8 cellular contexts compared by ENCODE assay signal in the genomic region with DNA sequence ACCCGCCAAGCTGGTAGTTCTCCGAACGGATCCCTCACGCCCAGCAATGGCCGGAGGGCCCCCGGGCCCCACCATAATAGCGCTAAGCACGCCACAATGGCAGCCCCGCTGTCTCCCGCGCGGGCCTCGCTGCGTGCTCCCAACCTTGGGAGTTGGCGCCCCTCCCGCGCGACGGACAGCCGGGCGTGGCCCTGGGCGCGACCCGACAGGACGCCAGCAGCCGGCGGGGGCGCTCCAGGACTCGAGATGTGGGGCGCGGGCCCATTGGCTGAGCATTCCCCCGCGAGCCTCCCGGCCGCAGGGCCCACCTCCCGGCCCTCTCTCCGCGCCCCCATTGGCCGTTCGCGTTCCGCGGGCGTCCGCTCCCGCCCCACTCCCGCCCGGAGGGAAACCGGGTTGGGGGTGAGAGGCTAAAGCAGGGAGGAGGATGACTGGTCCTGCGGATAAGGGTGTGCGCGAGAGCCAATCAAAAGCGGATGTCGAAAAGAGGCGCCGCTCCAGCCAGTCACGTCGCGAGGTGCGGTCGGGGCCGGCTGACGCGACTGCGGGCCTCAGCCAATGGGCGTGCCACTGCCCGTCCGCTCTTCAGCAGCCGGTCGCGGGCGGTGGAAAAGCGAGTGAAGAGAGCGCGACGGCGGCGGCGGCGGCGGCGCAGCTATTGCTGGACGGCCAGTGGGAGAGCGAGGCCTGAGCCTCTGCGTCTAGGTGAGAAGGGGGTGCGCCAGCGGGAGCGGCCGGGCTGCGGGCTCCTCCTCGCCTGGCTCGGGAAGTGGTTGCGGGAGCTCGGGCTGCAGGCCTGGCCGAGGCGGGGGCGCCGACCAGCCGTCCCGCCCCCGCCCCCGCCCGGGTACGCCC. TPM values are rescaled to one million over a fixed set of nuclear protein-coding genes. Genes with fewer than 3 reads are reported as not detected.
DNase-seq lines count a peak whose midpoint lies in the region; TF ChIP-seq lines count a peak whose summit lies in the region.

A gene with protein sequence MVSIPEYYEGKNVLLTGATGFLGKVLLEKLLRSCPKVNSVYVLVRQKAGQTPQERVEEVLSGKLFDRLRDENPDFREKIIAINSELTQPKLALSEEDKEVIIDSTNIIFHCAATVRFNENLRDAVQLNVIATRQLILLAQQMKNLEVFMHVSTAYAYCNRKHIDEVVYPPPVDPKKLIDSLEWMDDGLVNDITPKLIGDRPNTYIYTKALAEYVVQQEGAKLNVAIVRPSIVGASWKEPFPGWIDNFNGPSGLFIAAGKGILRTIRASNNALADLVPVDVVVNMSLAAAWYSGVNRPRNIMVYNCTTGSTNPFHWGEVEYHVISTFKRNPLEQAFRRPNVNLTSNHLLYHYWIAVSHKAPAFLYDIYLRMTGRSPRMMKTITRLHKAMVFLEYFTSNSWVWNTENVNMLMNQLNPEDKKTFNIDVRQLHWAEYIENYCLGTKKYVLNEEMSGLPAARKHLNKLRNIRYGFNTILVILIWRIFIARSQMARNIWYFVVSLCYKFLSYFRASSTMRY (plus strand): TSS at position 567 of the 855 bp plus-strand sequence. CDS start 26,098 bp downstream, outside the sequence.

- H2BK120ac ChIP-seq in H9 (ENCODE audit: low read depth, low read length, poor library complexity, severe bottlenecking): no peak within 1 kb of the TSS

- H4K91ac ChIP-seq in H9 (ENCODE audit: insufficient read length, low read depth, low read length): no peak within 1 kb of the TSS

- TF ChIP-seq EP300 in neural cell (conservative IDR thresholded peaks at IDR 0.05; ENCODE audit: poor library complexity, severe bottlenecking) (no peak), stomach (IDR thresholded peaks at IDR 0.05) (no peak)

- H3K36me3 ChIP-seq in MG63 (no peaks in the 10 kb centered on the region; the same call in 1 of the 2 replicates), neural cell (ENCODE audit: insufficient read depth, low read length) (no peaks in the 10 kb centered on the region), stomach (no peaks in the 10 kb centered on the region)

- no peak within 1 kb of the TSS for H3K56ac ChIP-seq in H9 (ENCODE audit: insufficient read length, low read depth, low read length)

- H3K9me3 Mint-ChIP-seq in H9: no peaks in the 10 kb centered on the region

- H2AFZ ChIP-seq in H9 (ENCODE audit: low read length) (peak within 1 kb of the TSS; percentile 74), neural cell (ENCODE audit: low read depth, low read length) (peak within 1 kb of the TSS; percentile 56)

- H3K27me3 ChIP-seq in H9 (ENCODE audit: insufficient read depth, low read length) (no peaks in the 10 kb centered on the region), MG63 (no peaks in the 10 kb centered on the region), neural cell (ENCODE audit: insufficient read depth, low read depth, low read length) (no peaks in the 10 kb centered on the region), stomach (no peaks in the 10 kb centered on the region)

- no peak within 1 kb of the TSS for H2BK12ac ChIP-seq in H9 (ENCODE audit: insufficient read length, low read depth, low read length)

- peak; percentile 48 for TF ChIP-seq RAD21 in neural cell (conservative IDR thresholded peaks at IDR 0.05)

- H3F3A ChIP-seq in neural cell (ENCODE audit: insufficient read depth, low read length, poor library complexity, severe bottlenecking): no peaks in the 10 kb centered on the region

- intact Hi-C loops in stomach (cut with DNase I; ENCODE audit: low total_unique reads): no loop called here

- H3K9me2 ChIP-seq in neural cell (ENCODE audit: insufficient read depth, low read length): no peaks in the 10 kb centered on the region

- H4K8ac ChIP-seq in H9 (replicated peaks; ENCODE audit: insufficient read length, low read depth, low read length): no peak within 1 kb of the TSS

- TF ChIP-seq CTCF in H9 (conservative IDR thresholded peaks at IDR 0.05): peak; percentile 57
- TF ChIP-seq CTCF in fibroblast of the aortic adventitia (IDR thresholded peaks at IDR 0.05; ENCODE audit: insufficient read depth, low read length): peak; percentile 39
- peak; percentile 94 for TF ChIP-seq CTCF in neural cell (IDR thresholded peaks at IDR 0.05; ENCODE audit: poor library complexity, severe bottlenecking)
- TF ChIP-seq CTCF in stomach (IDR thresholded peaks at IDR 0.05): peak in 5 of 7 experiments; percentile 34 to 81 (median 40)

- H3K9ac ChIP-seq in H9 (ENCODE audit: extremely low read depth, insufficient read length, low read length) (peak within 1 kb of the TSS; percentile 78), neural cell (ENCODE audit: low read length) (peak within 1 kb of the TSS; percentile 80)

- H3T11ph ChIP-seq in H9 (ENCODE audit: low read length): no peak within 1 kb of the TSS

- H3K4me2 ChIP-seq in H9 (ENCODE audit: insufficient read depth, insufficient read length, low read length) (peak within 1 kb of the TSS; percentile 99), neural cell (ENCODE audit: low read length) (peak within 1 kb of the TSS; percentile 56)

- TF ChIP-seq POLR2A in stomach (IDR thresholded peaks at IDR 0.05): peak in 2 of 4 donors; percentile 29 to 39

- H2BK5ac ChIP-seq in H9 (ENCODE audit: insufficient read length, low read length): no peak within 1 kb of the TSS

- peak within 1 kb of the TSS; percentile 35 for H3K18ac ChIP-seq in H9 (ENCODE audit: insufficient read length, low read depth, low read length)

- H3K14ac ChIP-seq in H9 (ENCODE audit: insufficient read depth, low read length): peak within 1 kb of the TSS; percentile 55; the same call in 1 of the 2 replicates

- H3K4me1 Mint-ChIP-seq in H9: peaks cover 39 to 40% of the 10 kb centered on the region in 2 experiments

- peak within 1 kb of the TSS; percentile 98 for H3K4me3 Mint-ChIP-seq in H9

- no peaks in the 10 kb centered on the region; a peak in 1 of 7 replicates for H3K36me3 Mint-ChIP-seq in H9 (ENCODE audit: insufficient read depth in 1 of 3, low read depth in 3 of 3)

- H3K79me2 ChIP-seq in H9 (ENCODE audit: insufficient read depth, low read length) (peaks cover 36% of the 10 kb centered on the region; the same call in 1 of the 2 replicates), neural cell (replicated peaks; ENCODE audit: insufficient read depth, low read length) (peaks cover 38% of the 10 kb centered on the region)

- H2BK20ac ChIP-seq in H9 (ENCODE audit: low read depth, low read length, poor library complexity, severe bottlenecking): no peak within 1 kb of the TSS

- H3K23ac ChIP-seq in H9 (ENCODE audit: insufficient read length, low read depth, low read length): no peak within 1 kb of the TSS

- H3K4me1 ChIP-seq in H9 (ENCODE audit: insufficient read depth, low read length) (no peaks in the 10 kb centered on the region; the same call in 1 of the 2 replicates), stomach (peaks cover 19 to 57% (median 36%) of the 10 kb centered on the region in 4 donors)

- no peak within 1 kb of the TSS for H2BK15ac ChIP-seq in H9 (ENCODE audit: low read depth, low read length)

- no peak within 1 kb of the TSS for H2AK5ac ChIP-seq in H9 (ENCODE audit: insufficient read length, low read length)

- no peaks in the 10 kb centered on the region for H3K79me1 ChIP-seq in H9 (ENCODE audit: insufficient read depth, low read depth, low read length, poor library complexity, severe bottlenecking)

- WGBS in H9 (ENCODE audit: extremely low coverage, insufficient read length, low lambda C conversion rate): no CpG with 5 or more reads among the region's 104 CpGs
- WGBS in stomach, 5 donors: 0 to 2% (median 0%) methylated on average over 40 to 103 of the region's 104 CpGs

- peak within 1 kb of the TSS; percentile 87 to 98 (median 95) for H3K27ac Mint-ChIP-seq in H9

- H3K9me3 ChIP-seq in H9 (ENCODE audit: control insufficient read depth, low read depth, low read length) (no peaks in the 10 kb centered on the region), MG63 (no peaks in the 10 kb centered on the region), neural cell (ENCODE audit: low read length) (no peaks in the 10 kb centered on the region), stomach (no peaks in the 10 kb centered on the region)

- H4K20me1 ChIP-seq in H9 (ENCODE audit: control insufficient read depth, insufficient read depth, insufficient read length) (no peaks in the 10 kb centered on the region), neural cell (ENCODE audit: insufficient read depth) (no peaks in the 10 kb centered on the region)

- no peaks in the 10 kb centered on the region; the same call in 1 of the 2 replicates for H3K27me3 Mint-ChIP-seq in H9 (ENCODE audit: low read depth)

- peaks cover 11% of the 10 kb centered on the region for H3K23me2 ChIP-seq in H9 (ENCODE audit: insufficient read length, low read depth, low read length, poor library complexity, severe bottlenecking)

- H4K5ac ChIP-seq in H9 (ENCODE audit: insufficient read length, low read depth, low read length): no peak within 1 kb of the TSS

- H3K4ac ChIP-seq in H9 (ENCODE audit: low read depth, low read length): no peak within 1 kb of the TSS

- peak; percentile 98 for DNase-seq in GDM1 (lab: John Stamatoyannopoulos, UW)
- peak; percentile 99 for DNase-seq in H9
- peak; percentile 97 for DNase-seq in MG63
- DNase-seq in SHP77 treated with DMSO at 0.1 percent for 48 hours (lab: John Stamatoyannopoulos, UW): peak; percentile 73
- peak; percentile 96 for DNase-seq in activated gamma-delta T cell (lab: John Stamatoyannopoulos, UW)
- peak; percentile 99 for DNase-seq in fibroblast of the aortic adventitia (ENCODE audit: low read depth)
- DNase-seq in stomach: peak; percentile 96

- H3K27ac ChIP-seq in H9 (ENCODE audit: insufficient read length, low read depth, low read length) (no peak within 1 kb of the TSS), neural cell (ENCODE audit: low read length) (peak within 1 kb of the TSS; percentile 74), stomach (peak within 1 kb of the TSS; percentile 93 to 98 (median 97))

- H3K4me3 ChIP-seq in MG63 (peak within 1 kb of the TSS; percentile 71), fibroblast of the aortic adventitia (ENCODE audit: low read depth, low read length) (peak within 1 kb of the TSS; percentile 77), neural cell (ENCODE audit: low read length) (peak within 1 kb of the TSS; percentile 79), stomach (peak within 1 kb of the TSS; percentile 91 to 99 (median 98))

TF ChIP-seq in neural cell, 6 proteins besides CTCF, POLR2A, EP300 and RAD21 (continues in another document):
- peak; percentile 32 for TF ChIP-seq SMC3 (conservative IDR thresholded peaks at IDR 0.05; ENCODE audit: poor library complexity)

RNA-seq across cellular contexts. Expression of the gene that starts here (rescaled TPM):
- total RNA-seq in H9 (2021) (72.5 and 77.0 TPM in 2 replicates), fibroblast of the aortic adventitia (ENCODE audit: low replicate concordance) (67.6 and 124 TPM in 2 replicates), stomach (100 to 1,000 TPM in 3 of 5 donors, 10 to 100 TPM in 2; 89.3 to 374 (median 100) TPM)
- 16.2 and 45.9 TPM in 2 replicates for total RNA-seq in MG63 (2014; rRNA removed; shearing (Covaris generic); ENCODE audit: low replicate concordance)
- polyA plus RNA-seq in neural cell (91.2 and 110 TPM in 2 replicates), stomach (10 to 100 TPM; 27.0 to 44.0 (median 34.9) TPM)
- 141 and 156 TPM in 2 replicates for polyA minus RNA-seq in neural cell

Comparison
In these comparisons a context has a peak if more than half of its experiments do, and no peak if none do; other contexts are left out.
1. CTCF ChIP-seq: peak in every context shown above with its lines; median percentile 94 in neural cell; 57 in H9; 40 in stomach; 39 in fibroblast of the aortic adventitia.